In genomic region chr12:122825773-122826724, GRCh38 we compare ENCODE assay signal across 1 cellular context.
TF ChIP-seq lines count a peak whose summit lies in the region.

No MANE protein-coding gene starts in this region.

TF ChIP-seq in HEK293, 187 proteins besides CTCF, POLR2A, EP300 and RAD21 (continued from another document):
- TF ChIP-seq ZNF398 (tag by site-specific recombination; IDR thresholded peaks at IDR 0.05) (no peak), ZNF211 (tag by site-specific recombination; IDR thresholded peaks at IDR 0.05; ENCODE audit: low read depth) (no peak), ZNF114 (tag by site-specific recombination; IDR thresholded peaks at IDR 0.05) (no peak), ZNF600 (tag by site-specific recombination; IDR thresholded peaks at IDR 0.05) (peak; percentile 32), IKZF3 (tag by site-specific recombination; IDR thresholded peaks at IDR 0.05) (no peak), ELK4 (IDR thresholded peaks at IDR 0.05; ENCODE audit: borderline replicate concordance, low read depth, low read length) (no peak), ZNF391 (tag by site-specific recombination; IDR thresholded peaks at IDR 0.05; ENCODE audit: borderline replicate concordance, low read depth) (no peak), ZNF18 (tag by site-specific recombination; IDR thresholded peaks at IDR 0.05) (no peak), ZNF404 (tag by site-specific recombination; IDR thresholded peaks at IDR 0.05) (no peak), ZNF518A (tag by site-specific recombination; conservative IDR thresholded peaks at IDR 0.05; ENCODE audit: low read depth) (no peak), ATF2 (tag by site-specific recombination; IDR thresholded peaks at IDR 0.05; ENCODE audit: low read depth) (no peak), ZFP3 (tag by site-specific recombination; IDR thresholded peaks at IDR 0.05; ENCODE audit: low read depth) (no peak), MYNN (tag by site-specific recombination; IDR thresholded peaks at IDR 0.05; ENCODE audit: borderline replicate concordance) (no peak), ZBTB17 (tag by site-specific recombination; IDR thresholded peaks at IDR 0.05) (0 out of 2 replicates have a peak, but pooled peaks have one; percentile 45), ZNF704 (tag by site-specific recombination; IDR thresholded peaks at IDR 0.05) (no peak), ZNF10 (tag by site-specific recombination; IDR thresholded peaks at IDR 0.05) (no peak), ZNF768 (tag by site-specific recombination; IDR thresholded peaks at IDR 0.05) (no peak)
